In genomic region chr20:63854766-63855362, GRCh38 we compare ENCODE assay signal across 1 cellular context.
A peak's percentile ranks its signal among the peaks of the same experiment; 100 is the strongest.
TF ChIP-seq lines count a peak whose summit lies in the region.

No MANE protein-coding gene starts in this region.

TF ChIP-seq in HepG2, 621 proteins besides CTCF, POLR2A, EP300 and RAD21 (continued from another document and continues in another):
- TF ChIP-seq ZNF687 (CRISPR knock-in tag; IDR thresholded peaks at IDR 0.05), result peak; percentile 32
- no peak; the same call in 1 of the 2 replicates for TF ChIP-seq ZNF564 (CRISPR knock-in tag; IDR thresholded peaks at IDR 0.05)
- no peak for TF ChIP-seq ZNF629 (CRISPR knock-in tag; conservative IDR thresholded peaks at IDR 0.05)
- no peak for TF ChIP-seq GPN1 (CRISPR knock-in tag; IDR thresholded peaks at IDR 0.05; ENCODE audit: borderline replicate concordance)
- peak; percentile 50 for TF ChIP-seq SRSF1 (optimal IDR thresholded peaks at IDR 0.05; ENCODE audit: low read depth, low read length)
- TF ChIP-seq RFXAP (CRISPR knock-in tag; IDR thresholded peaks at IDR 0.05; ENCODE audit: borderline replicate concordance), result no peak
- no peak for TF ChIP-seq ZNF30 (CRISPR knock-in tag; IDR thresholded peaks at IDR 0.05)
- no peak for TF ChIP-seq ZSCAN20 (CRISPR knock-in tag; IDR thresholded peaks at IDR 0.05; ENCODE audit: borderline replicate concordance)
- TF ChIP-seq PCBP1 (IDR thresholded peaks at IDR 0.05; ENCODE audit: borderline replicate concordance, low read depth, low read length), result peak; percentile 12; the same call in 1 of the 2 replicates
- no peak for TF ChIP-seq THYN1 (CRISPR knock-in tag; IDR thresholded peaks at IDR 0.05; ENCODE audit: borderline replicate concordance, low read depth)
- no peak for TF ChIP-seq BRCA1 (CRISPR knock-in tag; IDR thresholded peaks at IDR 0.05)
- TF ChIP-seq ZNF276 (CRISPR knock-in tag; IDR thresholded peaks at IDR 0.05; ENCODE audit: low read depth), result no peak
- no peak for TF ChIP-seq ATM (IDR thresholded peaks at IDR 0.05; ENCODE audit: borderline replicate concordance)
- TF ChIP-seq CBFB (CRISPR knock-in tag; IDR thresholded peaks at IDR 0.05), result no peak
- peak; percentile 13; the same call in 1 of the 2 replicates for TF ChIP-seq EED (CRISPR knock-in tag; IDR thresholded peaks at IDR 0.05)
- TF ChIP-seq ZNF737 (CRISPR knock-in tag; IDR thresholded peaks at IDR 0.05; ENCODE audit: borderline replicate concordance), result no peak
- TF ChIP-seq ZNF512B (CRISPR knock-in tag; IDR thresholded peaks at IDR 0.05; ENCODE audit: borderline replicate concordance), result no peak
- no peak for TF ChIP-seq ZZZ3 (CRISPR knock-in tag; IDR thresholded peaks at IDR 0.05; ENCODE audit: borderline replicate concordance)
- no peak for TF ChIP-seq ZNF331 (CRISPR knock-in tag; IDR thresholded peaks at IDR 0.05)
- 0 out of 2 replicates have a peak, but pooled peaks have one; percentile 6 for TF ChIP-seq ZNF691 (CRISPR knock-in tag; IDR thresholded peaks at IDR 0.05; ENCODE audit: borderline replicate concordance, low read depth)
- peak; percentile 75; the same call in 1 of the 2 replicates for TF ChIP-seq THAP7 (CRISPR knock-in tag; IDR thresholded peaks at IDR 0.05)
- TF ChIP-seq ZNF318 (CRISPR knock-in tag; IDR thresholded peaks at IDR 0.05), result no peak
- TF ChIP-seq JDP2 (CRISPR knock-in tag; IDR thresholded peaks at IDR 0.05; ENCODE audit: borderline replicate concordance), result no peak
- TF ChIP-seq ZFP36L2 (CRISPR knock-in tag; IDR thresholded peaks at IDR 0.05), result no peak
- TF ChIP-seq ZBTB3 (CRISPR knock-in tag; IDR thresholded peaks at IDR 0.05; ENCODE audit: borderline replicate concordance, low read depth), result no peak
- TF ChIP-seq KLF6 (CRISPR knock-in tag; IDR thresholded peaks at IDR 0.05), result 0 out of 2 replicates have a peak, but pooled peaks have one; percentile 28
- peak; percentile 50; the same call in 1 of the 2 replicates for TF ChIP-seq ZNF703 (CRISPR knock-in tag; IDR thresholded peaks at IDR 0.05; ENCODE audit: borderline replicate concordance)
- TF ChIP-seq ZNF891 (CRISPR knock-in tag; IDR thresholded peaks at IDR 0.05), result no peak
- no peak for TF ChIP-seq ZNF121 (CRISPR knock-in tag; IDR thresholded peaks at IDR 0.05)
- no peak for TF ChIP-seq SMARCE1 (IDR thresholded peaks at IDR 0.05; ENCODE audit: borderline replicate concordance)
- TF ChIP-seq RBM22 (optimal IDR thresholded peaks at IDR 0.05; ENCODE audit: low read length), result no peak
- no peak for TF ChIP-seq ZSCAN12 (CRISPR knock-in tag; IDR thresholded peaks at IDR 0.05)
- TF ChIP-seq ZNF768 (CRISPR knock-in tag; IDR thresholded peaks at IDR 0.05), result no peak
- no peak for TF ChIP-seq ZNF264 (CRISPR knock-in tag; IDR thresholded peaks at IDR 0.05)
- TF ChIP-seq ZNF512 (CRISPR knock-in tag; IDR thresholded peaks at IDR 0.05), result no peak
- TF ChIP-seq HNF4A (CRISPR knock-in tag; IDR thresholded peaks at IDR 0.05), result no peak; the same call in 1 of the 2 replicates
- 0 out of 2 replicates have a peak, but pooled peaks have one; percentile 15 for TF ChIP-seq ZC3H4 (CRISPR knock-in tag; IDR thresholded peaks at IDR 0.05; ENCODE audit: borderline replicate concordance)
- no peak for TF ChIP-seq ASH2L (IDR thresholded peaks at IDR 0.05; ENCODE audit: insufficient read length, low read depth, low read length)
- TF ChIP-seq SUZ12 (IDR thresholded peaks at IDR 0.05; ENCODE audit: low read depth, low read length), result no peak
- TF ChIP-seq HNRNPK (IDR thresholded peaks at IDR 0.05; ENCODE audit: low read depth, low read length, poor library complexity, severe bottlenecking), result no peak
